In the genomic region with DNA sequence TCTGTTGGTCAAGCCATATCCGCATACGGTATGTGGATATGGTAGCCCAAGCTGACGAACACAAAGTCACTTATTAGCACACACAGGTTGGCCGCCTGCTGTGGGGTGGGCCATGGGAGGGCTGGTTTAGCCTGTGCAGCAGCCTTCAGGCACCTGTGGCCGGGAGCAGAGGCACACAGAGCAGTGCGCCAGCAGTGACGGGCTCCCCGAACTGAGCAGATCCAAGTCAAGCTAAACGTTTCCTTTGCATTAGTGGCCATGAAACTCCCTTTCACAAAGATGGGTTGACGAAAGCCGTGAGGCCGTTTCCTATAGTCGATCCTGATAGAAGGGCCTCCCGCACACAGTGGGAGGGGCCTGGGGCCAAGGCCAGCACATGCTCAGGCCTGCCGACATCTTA, we compare ENCODE assay signal across 9 cellular contexts.
"Had no signal": no experiment of that assay in that cellular context is flagged by ENCODE, and none has a peak within 500 bp of the region (broad histone marks: within the 10 kb centered on the region; RNA-seq: fewer than 3 reads in every experiment).

No MANE protein-coding gene starts in this region.

- ATAC-seq: HepG2, K562 had no signal

- H3K27ac ChIP-seq: HL-60, KMS-11 had no signal

- H3K4me2 ChIP-seq: KMS-11 had no signal

- H3K27ac Mint-ChIP-seq: IgD-negative memory B cell had no signal

- DNase-seq: IMR-90, KBM-7, KG1 had no signal

- H3K27me3 Mint-ChIP-seq: IgD-negative memory B cell had no signal

- FAIRE-seq: HepG2, HTR-8/SVneo, K562 had no signal

- H3K9me3 Mint-ChIP-seq: IgD-negative memory B cell had no signal

- H3K4me3 ChIP-seq: K562 had no signal

- H3K9ac ChIP-seq: KMS-11 had no signal
